13 cellular contexts compared by ENCODE assay signal in genomic region chr17:18089613-18090012, GRCh38. TPM values are rescaled to one million over a fixed set of nuclear protein-coding genes. Genes with fewer than 3 reads are reported as not detected.
DNase-seq lines count a peak whose midpoint lies in the region; ATAC-seq, FAIRE-seq and TF ChIP-seq lines count a peak whose summit lies in the region.
"Had no signal": no experiment of that assay in that cellular context is flagged by ENCODE, and none has a peak within 500 bp of the region (broad histone marks: within the 10 kb centered on the region; RNA-seq: fewer than 3 reads in every experiment).

No MANE protein-coding gene starts in this region.

- H3K36me3 ChIP-seq in OCI-LY7 (ENCODE audit: insufficient read depth, low read length) (peaks cover 31% of the 10 kb centered on the region), astrocyte (ENCODE audit: insufficient read depth, low read length) (peaks cover 7% of the 10 kb centered on the region), neural progenitor cell (no peaks in the 10 kb centered on the region)
- peaks cover 8% of the 10 kb centered on the region for H3K36me3 ChIP-seq in effector memory CD4-positive, alpha-beta T cell (ENCODE audit: control insufficient read depth, insufficient read depth, low read length)
- H3K36me3 ChIP-seq: ovary had no signal

- H3K4me1 Mint-ChIP-seq in activated CD4-positive, alpha-beta T cell treated with anti-CD3 and anti-CD28 coated beads, Interleukin-2, amount 10 ng/mL, durations not matched to agents 7 days and 5 days, result peaks cover 27% of the 10 kb centered on the region
- H3K4me1 Mint-ChIP-seq in astrocyte (ENCODE audit: low read depth, unreplicated experiment), result peaks cover 7% of the 10 kb centered on the region
- peaks cover 14% of the 10 kb centered on the region for H3K4me1 Mint-ChIP-seq in neural progenitor cell

- no peaks in the 10 kb centered on the region for H4K20me1 ChIP-seq in OCI-LY7 (ENCODE audit: insufficient read depth, low read length)
- H4K20me1 ChIP-seq in astrocyte (ENCODE audit: insufficient read depth, low read length), result peaks cover 23% of the 10 kb centered on the region
- H4K20me1 ChIP-seq in neural progenitor cell (ENCODE audit: low read depth), result no peaks in the 10 kb centered on the region

- peaks cover 13% of the 10 kb centered on the region for H3K4me1 ChIP-seq in OCI-LY7 (ENCODE audit: insufficient read depth, low read length, poor library complexity, severe bottlenecking)
- H3K4me1 ChIP-seq in astrocyte (ENCODE audit: insufficient read depth, low read length), result peaks cover 8% of the 10 kb centered on the region
- H3K4me1 ChIP-seq in neural progenitor cell, result peaks cover 7% of the 10 kb centered on the region
- peaks cover 6% of the 10 kb centered on the region for H3K4me1 ChIP-seq in effector memory CD4-positive, alpha-beta T cell (ENCODE audit: control insufficient read depth, insufficient read depth, low read length, poor library complexity, severe bottlenecking)

- H3K27ac ChIP-seq in OCI-LY7 (ENCODE audit: low read depth, low read length, poor library complexity, severe bottlenecking), result no peak overlapping the region
- no peak overlapping the region for H3K27ac ChIP-seq in astrocyte (ENCODE audit: low read depth, low read length)
- no peak overlapping the region for H3K27ac ChIP-seq in neural progenitor cell
- H3K27ac ChIP-seq in effector memory CD4-positive, alpha-beta T cell (ENCODE audit: insufficient read depth, low read length, poor library complexity, severe bottlenecking), result no peak overlapping the region
- H3K27ac ChIP-seq: ovary, thoracic aorta had no signal

- intact Hi-C loops in OCI-LY7 (cut with micrococcal nuclease; ENCODE audit: unreplicated experiment), result loop anchor here (10.0 kb wide), 1 partner anchor 65 kb away; no protein-coding TSS in a partner anchor

- H3K79me2 ChIP-seq in OCI-LY7 (ENCODE audit: insufficient read depth, low read depth, low read length) (peaks cover 23% of the 10 kb centered on the region), astrocyte (ENCODE audit: insufficient read depth, low read length) (peaks cover 40% of the 10 kb centered on the region), neural progenitor cell (ENCODE audit: low read depth) (peaks cover 20% of the 10 kb centered on the region)

- H3K27ac Mint-ChIP-seq in activated CD4-positive, alpha-beta T cell treated with anti-CD3 and anti-CD28 coated beads, Interleukin-2, amount 10 ng/mL, durations not matched to agents 7 days and 5 days, result no peak overlapping the region
- H3K27ac Mint-ChIP-seq in astrocyte (ENCODE audit: unreplicated experiment) (no peak overlapping the region), neural progenitor cell (peak overlapping the region; percentile 16)

- no peak for DNase-seq in activated CD4-positive, alpha-beta T cell treated with anti-CD3 and anti-CD28 coated beads, Interleukin-2, amount 10 ng/mL, durations not matched to agents 7 days and 5 days
- no peak for DNase-seq in activated CD4-positive, alpha-beta T cell treated with anti-CD3 and anti-CD28 coated beads for 48 hours
- no peak for DNase-seq in OCI-LY7 (ENCODE audit: low spot score)
- no peak for DNase-seq in astrocyte (ENCODE audit: low read depth)
- no peak for DNase-seq in neural progenitor cell (ENCODE audit: low spot score)
- no peak for DNase-seq in effector memory CD4-positive, alpha-beta T cell
- DNase-seq in glomerular visceral epithelial cell (ENCODE audit: extremely low spot score), result no peak
- DNase-seq: Caco-2, NCI-H446 treated with DMSO at 0.1 percent for 48 hours, ovary had no signal

- H3K9me3 Mint-ChIP-seq in activated CD4-positive, alpha-beta T cell treated with anti-CD3 and anti-CD28 coated beads, Interleukin-2, amount 10 ng/mL, durations not matched to agents 7 days and 5 days, result no peaks in the 10 kb centered on the region
- no peaks in the 10 kb centered on the region for H3K9me3 Mint-ChIP-seq in astrocyte (ENCODE audit: unreplicated experiment)
- no peaks in the 10 kb centered on the region for H3K9me3 Mint-ChIP-seq in neural progenitor cell

- ATAC-seq in HG02678 (IDR thresholded peaks at IDR 0.05; ENCODE audit: unreplicated experiment), result no peak

- no peaks in the 10 kb centered on the region for H3K27me3 Mint-ChIP-seq in activated CD4-positive, alpha-beta T cell treated with anti-CD3 and anti-CD28 coated beads, Interleukin-2, amount 10 ng/mL, durations not matched to agents 7 days and 5 days
- H3K27me3 Mint-ChIP-seq in astrocyte (ENCODE audit: low read depth, unreplicated experiment) (no peaks in the 10 kb centered on the region), neural progenitor cell (ENCODE audit: insufficient read depth, low read depth) (peaks cover 5% of the 10 kb centered on the region)

- peaks cover 21% of the 10 kb centered on the region for H3K36me3 Mint-ChIP-seq in activated CD4-positive, alpha-beta T cell treated with anti-CD3 and anti-CD28 coated beads, Interleukin-2, amount 10 ng/mL, durations not matched to agents 7 days and 5 days (ENCODE audit: low read depth)
- peaks cover 10% of the 10 kb centered on the region for H3K36me3 Mint-ChIP-seq in astrocyte (ENCODE audit: low read depth, unreplicated experiment)
- peaks cover 12% of the 10 kb centered on the region for H3K36me3 Mint-ChIP-seq in neural progenitor cell

- no peak for FAIRE-seq in astrocyte (lab: Jason Lieb, UNC)

- CTCF ChIA-PET in activated CD4-positive, alpha-beta T cell treated with anti-CD3 and anti-CD28 coated beads, Interleukin-2, amount 10 ng/mL, durations not matched to agents 7 days and 5 days (lab: Charles Lee), result no interaction called here
- CTCF ChIA-PET in OCI-LY7 (lab: Charles Lee; ENCODE audit: unreplicated experiment), result no interaction called here

- no TSS peak for BruUV-seq in OCI-LY7 (replicated peaks; lab: Mats Ljungman, UMichigan)

- peak overlapping the region; percentile 87 for H3K4me2 ChIP-seq in OCI-LY7 (ENCODE audit: low read length)
- H3K4me2 ChIP-seq in astrocyte (ENCODE audit: low read length), result peak overlapping the region; percentile 88
- no peak overlapping the region for H3K4me2 ChIP-seq in neural progenitor cell

- H3K27me3 ChIP-seq in astrocyte (ENCODE audit: insufficient read depth, low read length), result no peaks in the 10 kb centered on the region
- no peaks in the 10 kb centered on the region for H3K27me3 ChIP-seq in neural progenitor cell
- H3K27me3 ChIP-seq in effector memory CD4-positive, alpha-beta T cell (replicated peaks; ENCODE audit: control insufficient read depth, insufficient read depth, low read length, poor library complexity, severe bottlenecking), result no peaks in the 10 kb centered on the region
- H3K27me3 ChIP-seq: ovary, spleen had no signal

- TF ChIP-seq CTCF in OCI-LY7 (conservative IDR thresholded peaks at IDR 0.05; ENCODE audit: low read length), result no peak
- TF ChIP-seq CTCF in astrocyte (IDR thresholded peaks at IDR 0.05; ENCODE audit: insufficient read depth, low read depth, low read length), result no peak
- TF ChIP-seq CTCF in neural progenitor cell (IDR thresholded peaks at IDR 0.05), result no peak

- H3K4me3 Mint-ChIP-seq in activated CD4-positive, alpha-beta T cell treated with anti-CD3 and anti-CD28 coated beads, Interleukin-2, amount 10 ng/mL, durations not matched to agents 7 days and 5 days, result peak overlapping the region; percentile 99
- H3K4me3 Mint-ChIP-seq in astrocyte (ENCODE audit: unreplicated experiment) (peak overlapping the region; percentile 68), neural progenitor cell (peak overlapping the region; percentile 98)

- POLR2A ChIA-PET in activated CD4-positive, alpha-beta T cell treated with anti-CD3 and anti-CD28 coated beads, Interleukin-2, amount 10 ng/mL, durations not matched to agents 7 days and 5 days (lab: Charles Lee), result no interaction called here
- POLR2A ChIA-PET in OCI-LY7 (lab: Charles Lee), result no interaction called here

- H3K4me3 ChIP-seq in OCI-LY7 (ENCODE audit: low read depth, low read length, poor library complexity, severe bottlenecking), result no peak overlapping the region
- no peak overlapping the region for H3K4me3 ChIP-seq in astrocyte (ENCODE audit: insufficient read depth, low read depth, low read length)
- H3K4me3 ChIP-seq in neural progenitor cell, result no peak overlapping the region
- no peak overlapping the region for H3K4me3 ChIP-seq in effector memory CD4-positive, alpha-beta T cell (ENCODE audit: insufficient read depth, low read depth, low read length, poor library complexity, severe bottlenecking)
- H3K4me3 ChIP-seq: ovary, thoracic aorta had no signal

- H2AFZ ChIP-seq in OCI-LY7 (ENCODE audit: low read length) (no peak overlapping the region), astrocyte (ENCODE audit: low read depth, low read length) (no peak overlapping the region), neural progenitor cell (replicated peaks) (no peak overlapping the region)

- H3K9ac ChIP-seq in astrocyte (ENCODE audit: low read length) (no peak overlapping the region), neural progenitor cell (no peak overlapping the region)

- no peaks in the 10 kb centered on the region for H3K9me2 ChIP-seq in OCI-LY7 (ENCODE audit: insufficient read depth, low read length)

- H3F3A ChIP-seq in neural progenitor cell (ENCODE audit: low read depth), result peaks cover 7% of the 10 kb centered on the region

- H3K9me3 ChIP-seq in OCI-LY7 (ENCODE audit: low read length) (no peaks in the 10 kb centered on the region), astrocyte (ENCODE audit: insufficient read depth, low read depth, low read length) (no peaks in the 10 kb centered on the region), neural progenitor cell (ENCODE audit: low read depth) (no peaks in the 10 kb centered on the region)
- no peaks in the 10 kb centered on the region for H3K9me3 ChIP-seq in effector memory CD4-positive, alpha-beta T cell (ENCODE audit: control insufficient read depth, low read length)
- H3K9me3 ChIP-seq: Caco-2, ovary, spleen, thoracic aorta had no signal

RNA-seq across cellular contexts. Expression of gene DRG2, which starts 1.9 kb away (rescaled TPM):
- total RNA-seq in activated CD4-positive, alpha-beta T cell treated with anti-CD3 and anti-CD28 coated beads, Interleukin-2, amount 10 ng/mL, durations not matched to agents 7 days and 5 days, result 10 to 100 TPM; 45.9 to 52.2 TPM
- total RNA-seq in OCI-LY7 (2014; rRNA removed; shearing (Covaris generic)), result 46.4 and 62.6 TPM in 2 replicates
- total RNA-seq in OCI-LY7 (2022) (54.3 and 60.4 TPM in 2 replicates), astrocyte (32.2 and 35.0 TPM in 2 replicates), neural progenitor cell (ENCODE audit: low replicate concordance) (24.8 and 46.5 TPM in 2 replicates)

RNA-seq across cellular contexts. Expression of gene MYO15A, which starts 18.9 kb away (rescaled TPM):
- under 1 TPM; 0.23 to 0.35 TPM for total RNA-seq in activated CD4-positive, alpha-beta T cell treated with anti-CD3 and anti-CD28 coated beads, Interleukin-2, amount 10 ng/mL, durations not matched to agents 7 days and 5 days
- 0.23 and 0.98 TPM in 2 replicates for total RNA-seq in OCI-LY7 (2014; rRNA removed; shearing (Covaris generic))
- total RNA-seq in OCI-LY7 (2022) (1.4 and 2.0 TPM in 2 replicates), astrocyte (0.32 and 0.48 TPM in 2 replicates), neural progenitor cell (ENCODE audit: low replicate concordance) (1.2 and 5.4 TPM in 2 replicates)
- total RNA-seq: Caco-2 had no signal

RNA-seq across cellular contexts. Expression of gene GID4, which starts 50.4 kb away (rescaled TPM):
- 1 to 10 TPM; 8.6 to 8.8 TPM for total RNA-seq in activated CD4-positive, alpha-beta T cell treated with anti-CD3 and anti-CD28 coated beads, Interleukin-2, amount 10 ng/mL, durations not matched to agents 7 days and 5 days
- total RNA-seq in OCI-LY7 (2014; rRNA removed; shearing (Covaris generic)), result 5.1 and 6.3 TPM in 2 replicates
- total RNA-seq in OCI-LY7 (2022) (11.8 and 13.3 TPM in 2 replicates), astrocyte (9.2 and 9.9 TPM in 2 replicates), neural progenitor cell (ENCODE audit: low replicate concordance) (10.6 and 15.1 TPM in 2 replicates)

RNA-seq across cellular contexts. Expression of gene ATPAF2, which starts 50.6 kb away (rescaled TPM):
- 10 to 100 TPM; 27.0 to 32.4 TPM for total RNA-seq in activated CD4-positive, alpha-beta T cell treated with anti-CD3 and anti-CD28 coated beads, Interleukin-2, amount 10 ng/mL, durations not matched to agents 7 days and 5 days
- 34.8 and 56.2 TPM in 2 replicates for total RNA-seq in OCI-LY7 (2014; rRNA removed; shearing (Covaris generic))
- total RNA-seq in OCI-LY7 (2022) (42.9 and 45.2 TPM in 2 replicates), astrocyte (24.8 and 27.9 TPM in 2 replicates), neural progenitor cell (ENCODE audit: low replicate concordance) (9.6 and 17.5 TPM in 2 replicates)
